Comparison of ENCODE assay signal across 25 cellular contexts in the genomic region with DNA sequence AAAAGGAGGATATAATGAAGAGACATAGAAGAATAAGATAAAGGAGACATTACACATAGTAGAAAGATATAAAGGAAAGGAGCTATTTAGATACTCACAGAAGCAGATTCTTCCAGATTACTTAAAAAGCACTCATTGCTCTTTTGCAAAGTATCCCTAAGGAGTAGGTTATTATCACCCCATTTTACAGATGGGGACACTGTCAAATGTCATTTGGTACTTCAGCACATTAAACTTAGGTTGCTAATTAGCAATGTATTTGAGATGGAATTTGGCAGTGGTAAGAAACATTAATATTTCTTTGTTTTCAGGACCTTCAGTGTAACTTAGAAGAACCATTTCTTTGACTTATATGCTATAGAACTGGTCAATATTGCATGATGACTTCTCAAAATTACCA.
"Had no signal": no experiment of that assay in that cellular context is flagged by ENCODE, and none has a peak within 500 bp of the region (broad histone marks: within the 10 kb centered on the region; RNA-seq: fewer than 3 reads in every experiment).

No MANE protein-coding gene starts in this region.

- H3K27ac Mint-ChIP-seq: dendritic cell treated with granulocyte-macrophage colony-stimulating factor and Interleukin-4, amounts not matched to agents 40 ng/mL and 50 ng/mL, for 4 days; effector memory CD8-positive, alpha-beta T cell; endodermal cell; immature natural killer cell had no signal

- H3K27me3 ChIP-seq: colonic mucosa, esophagus squamous epithelium, gastrocnemius medialis, heart left ventricle, hepatocyte had no signal

- H3K4me1 Mint-ChIP-seq: endodermal cell, immature natural killer cell had no signal

- H3K27me3 Mint-ChIP-seq: effector memory CD8-positive, alpha-beta T cell had no signal

- H3K36me3 ChIP-seq: colonic mucosa, esophagus squamous epithelium, gastrocnemius medialis, heart left ventricle, left ventricle myocardium inferior, lower lobe of right lung had no signal

- H3K27ac ChIP-seq: colonic mucosa, epithelial cell of prostate, gastrocnemius medialis, heart left ventricle, hepatocyte, left ventricle myocardium inferior, lower lobe of right lung had no signal

- H3K4me3 ChIP-seq: colonic mucosa, esophagus squamous epithelium, gastrocnemius medialis, heart left ventricle, hepatocyte, left ventricle myocardium inferior, lower lobe of right lung, mucosa of descending colon had no signal

- H3K9me3 ChIP-seq: colonic mucosa, esophagus squamous epithelium, gastrocnemius medialis, heart left ventricle, left ventricle myocardium inferior, lower lobe of right lung, mucosa of descending colon had no signal

- DNase-seq: colonic mucosa; cortex of kidney; effector CD8-positive, alpha-beta T cell; effector memory CD8-positive, alpha-beta T cell; endodermal cell; erythroblast; esophagus squamous epithelium; foreskin fibroblast; foreskin melanocyte; gastrocnemius medialis; heart left ventricle; hypothalamus; immature natural killer cell; islet precursor cell; kidney; left colon; left ventricle myocardium inferior; lower lobe of right lung; mesenchymal stem cell; mucosa of descending colon had no signal

- H3K4me1 ChIP-seq: colonic mucosa, esophagus squamous epithelium, lower lobe of right lung had no signal

- H3K4me3 Mint-ChIP-seq: dendritic cell treated with granulocyte-macrophage colony-stimulating factor and Interleukin-4, amounts not matched to agents 40 ng/mL and 50 ng/mL, for 4 days; effector memory CD8-positive, alpha-beta T cell; endodermal cell; immature natural killer cell; mesothelial cell of epicardium had no signal

- H3K9me3 Mint-ChIP-seq: dendritic cell treated with granulocyte-macrophage colony-stimulating factor and Interleukin-4, amounts not matched to agents 40 ng/mL and 50 ng/mL, for 4 days; effector memory CD8-positive, alpha-beta T cell; endodermal cell; immature natural killer cell; mesothelial cell of epicardium had no signal

- H3K36me3 Mint-ChIP-seq: immature natural killer cell, mesothelial cell of epicardium had no signal

- ATAC-seq: effector memory CD8-positive, alpha-beta T cell; esophagus mucosa; left colon; lower lobe of right lung; mucosa of descending colon had no signal
